15 cellular contexts compared by ENCODE assay signal in genomic region chr13:53010374-53011105, GRCh38. TPM values are rescaled to one million over a fixed set of nuclear protein-coding genes. Genes with fewer than 3 reads are reported as not detected.
A peak's percentile ranks its signal among the peaks of the same experiment; 100 is the strongest.
DNase-seq lines count a peak whose midpoint lies in the region; ATAC-seq, FAIRE-seq and TF ChIP-seq lines count a peak whose summit lies in the region.
"Had no signal": no experiment of that assay in that cellular context is flagged by ENCODE, and none has a peak within 500 bp of the region (broad histone marks: within the 10 kb centered on the region; RNA-seq: fewer than 3 reads in every experiment).

No MANE protein-coding gene starts in this region.

- H3K9me2 ChIP-seq in PC-3 (replicated peaks; ENCODE audit: low read length), result no peaks in the 10 kb centered on the region

- no peak for TF ChIP-seq CTCF in PC-3 (conservative IDR thresholded peaks at IDR 0.05; ENCODE audit: low read depth, low read length)
- no peak for TF ChIP-seq CTCF in keratinocyte (optimal IDR thresholded peaks at IDR 0.05 in 1 of 3, IDR thresholded peaks at IDR 0.05 in 1 of 3, conservative IDR thresholded peaks at IDR 0.05 in 1 of 3; ENCODE audit: extremely low read depth in 1 of 3, insufficient read depth in 2 of 3, low read length in 3 of 3)

- peak; percentile 87 for FAIRE-seq in keratinocyte (lab: Jason Lieb, UNC)
- FAIRE-seq: endometrium had no signal

- H3K27ac ChIP-seq in PC-3 (ENCODE audit: low read length) (no peak overlapping the region), keratinocyte (ENCODE audit: control insufficient read depth, insufficient read depth, low read length) (no peak overlapping the region), substantia nigra (ENCODE audit: low read depth, low read length, poor library complexity, severe bottlenecking) (no peak overlapping the region)
- H3K27ac ChIP-seq: GM23248, uterus had no signal

- no peaks in the 10 kb centered on the region for H3K9me3 ChIP-seq in PC-3 (ENCODE audit: low read length)
- no peaks in the 10 kb centered on the region for H3K9me3 ChIP-seq in keratinocyte (ENCODE audit: control insufficient read depth, low read depth, low read length)
- H3K9me3 ChIP-seq: uterus had no signal

- DNase-seq in A172 (ENCODE audit: low spot score), result peak; percentile 74
- peak; percentile 54 for DNase-seq in M059J (ENCODE audit: low read depth)
- peak; percentile 35 for DNase-seq in PC-3
- peak; percentile 2 for DNase-seq in keratinocyte (ENCODE audit: low read depth, low spot score)
- DNase-seq in activated CD4-positive, alpha-beta T cell treated with anti-CD3 and anti-CD28 coated beads for 4 hours, result no peak
- no peak for DNase-seq in 8988T
- DNase-seq in substantia nigra (lab: John Stamatoyannopoulos, UW), result no peak
- DNase-seq in AML-193 (lab: John Stamatoyannopoulos, UW), result no peak
- DNase-seq: activated CD4-positive, alpha-beta T cell treated with anti-CD3 and anti-CD28 coated beads, Interleukin-2, amount 50 U/mL, for 48 hours; GM23248; hippocampal formation; MV-4-11; uterus had no signal

- POLR2A ChIA-PET in PC-3 (lab: Charles Lee; ENCODE audit: unreplicated experiment), result no interaction called here

- H3F3A ChIP-seq in PC-3 (ENCODE audit: low read length, unreplicated experiment), result no peaks in the 10 kb centered on the region

- H3K4me2 ChIP-seq in PC-3 (ENCODE audit: low read length) (no peak overlapping the region), keratinocyte (ENCODE audit: control insufficient read depth, extremely low read depth, insufficient read depth, low read depth, low read length) (no peak overlapping the region)

- intact Hi-C loops in PC-3 (cut with micrococcal nuclease), result no loop called here

- H3K27me3 ChIP-seq in PC-3 (ENCODE audit: low read length), result no peaks in the 10 kb centered on the region
- H3K27me3 ChIP-seq in keratinocyte (ENCODE audit: control insufficient read depth, extremely low read depth, insufficient read depth, low read length), result peaks cover 39% of the 10 kb centered on the region
- H3K27me3 ChIP-seq: uterus had no signal

- no peak overlapping the region for H2AFZ ChIP-seq in PC-3 (ENCODE audit: low read length)
- H2AFZ ChIP-seq in keratinocyte (ENCODE audit: control insufficient read depth, low read length), result no peak overlapping the region
- H2AFZ ChIP-seq: GM23248 had no signal

- H3K4me1 ChIP-seq in PC-3 (ENCODE audit: insufficient read depth, low read length) (no peaks in the 10 kb centered on the region), keratinocyte (ENCODE audit: control insufficient read depth, extremely low read depth, insufficient read depth, low read length) (peaks cover 3% of the 10 kb centered on the region)
- H3K4me1 ChIP-seq: uterus had no signal

- H3K4me3 ChIP-seq in PC-3 (ENCODE audit: low read length) (no peak overlapping the region), keratinocyte (ENCODE audit: control insufficient read depth in 2 of 3, extremely low read depth in 1 of 3, insufficient read depth in 2 of 3, low read depth in 1 of 3, low read length in 3 of 3) (no peak overlapping the region)
- H3K4me3 ChIP-seq: GM23248, uterus had no signal

- H4K20me1 ChIP-seq in PC-3 (ENCODE audit: low read length), result no peaks in the 10 kb centered on the region
- no peaks in the 10 kb centered on the region for H4K20me1 ChIP-seq in keratinocyte (ENCODE audit: control insufficient read depth, extremely low read depth, insufficient read depth, low read length)

- dilution Hi-C loops in keratinocyte (cut with MboI; ENCODE audit: extremely low pct_ligation_motif_present, low sequenced_read_pairs), result no loop called here

- H3K79me2 ChIP-seq in PC-3 (ENCODE audit: low read length) (no peaks in the 10 kb centered on the region), keratinocyte (ENCODE audit: control insufficient read depth, insufficient read depth, low read length) (no peaks in the 10 kb centered on the region)

- no peak for ATAC-seq in PC-3

- H3K9me1 ChIP-seq in keratinocyte (ENCODE audit: control insufficient read depth, extremely low read depth, insufficient read depth, low read length), result no peaks in the 10 kb centered on the region

- no TSS peak for BruUV-seq in PC-3 (replicated peaks; lab: Mats Ljungman, UMichigan)

- no peak overlapping the region for H3K9ac ChIP-seq in PC-3 (ENCODE audit: low read length)
- no peak overlapping the region for H3K9ac ChIP-seq in keratinocyte (ENCODE audit: control insufficient read depth, extremely low read depth, insufficient read depth, low read length)
- H3K9ac ChIP-seq: GM23248 had no signal

- H3K36me3 ChIP-seq in PC-3 (ENCODE audit: low read depth, low read length) (no peaks in the 10 kb centered on the region), keratinocyte (ENCODE audit: control insufficient read depth in 2 of 2, extremely low read depth in 1 of 2, insufficient read depth in 2 of 2, low read length in 2 of 2) (no peaks in the 10 kb centered on the region)
- H3K36me3 ChIP-seq: uterus had no signal

- CTCF ChIA-PET in PC-3 (lab: Charles Lee), result no interaction called here

RNA-seq across cellular contexts. Expression of gene OLFM4, which starts 18.1 kb away (rescaled TPM):
- not detected in 2 replicates for total RNA-seq in A172 (2014; rRNA removed; shearing (Covaris generic))
- not detected in 2 replicates for total RNA-seq in M059J (2014; rRNA removed; shearing (Covaris generic))
- total RNA-seq in PC-3 (2014; rRNA removed), result not detected in 2 replicates
- polyA plus RNA-seq in keratinocyte, result not detected in 3 replicates
- polyA plus RNA-seq in keratinocyte (2011; ENCODE audit: low read depth), result not detected
- not detected in 2 replicates for polyA plus RNA-seq in keratinocyte (2011; cell fraction: cytosol; rRNA removed)
- not detected in 2 replicates for polyA plus RNA-seq in keratinocyte (2011; cell fraction: nucleus; rRNA removed)
- not detected in 2 replicates for polyA plus RNA-seq in keratinocyte (2012; ENCODE audit: low replicate concordance)
- not detected in 3 replicates for polyA minus RNA-seq in keratinocyte
- not detected for polyA minus RNA-seq in keratinocyte (2011; cell fraction: cytosol; rRNA and poly(A)+ RNA removed)
- not detected in 2 replicates for polyA minus RNA-seq in keratinocyte (2011; cell fraction: nucleus; rRNA and poly(A)+ RNA removed)
- total RNA-seq: GM23248; T-helper 1 cell treated with Interleukin-12 subunit alpha and Interleukin-12 subunit beta and Interleukin-4 antibody, amounts not matched to agents 30 ng/mL and 1 ng/mL, for 36 hours had no signal
- polyA plus RNA-seq: GM23248 had no signal

Comparison
In these comparisons a context has a peak if more than half of its experiments do, and no peak if none do; other contexts are left out.
1. DNase-seq: peak in A172 (single experiment), M059J (single experiment), PC-3 (single experiment) and keratinocyte (single experiment); none in activated CD4-positive, alpha-beta T cell treated with anti-CD3 and anti-CD28 coated beads for 4 hours (0 of 2), 8988T (single experiment), substantia nigra (0 of 49) and AML-193 (0 of 2).